ENCODE assay signal across 7 cellular contexts in genomic region chr3:170690133-170690981, GRCh38.
A peak's percentile ranks its signal among the peaks of the same experiment; 100 is the strongest.
DNase-seq lines count a peak whose midpoint lies in the region; ATAC-seq and TF ChIP-seq lines count a peak whose summit lies in the region.

No MANE protein-coding gene starts in this region.

- ATAC-seq in HG03025 (IDR thresholded peaks at IDR 0.05; ENCODE audit: low FRiP score, unreplicated experiment) (peak; percentile 64), esophagus mucosa (no peak)

- no peak for DNase-seq in GM12864 (ENCODE audit: low read depth)
- DNase-seq in NCI-H82 treated with DMSO at 0.1 percent for 48 hours (lab: John Stamatoyannopoulos, UW; ENCODE audit: unreplicated experiment) = peak; percentile 15
- peak; percentile 34 for DNase-seq in activated T-cell treated with anti-CD3 and anti-CD28 coated beads, Interleukin-2, amount 50 U/mL, for 1 hour
- DNase-seq in glutamatergic neuron = peak; percentile 89
- DNase-seq in renal cortical epithelial cell (ENCODE audit: low read depth) = peak; percentile 15

- peaks cover 4% of the 10 kb centered on the region for H3K9me3 Mint-ChIP-seq in glutamatergic neuron (ENCODE audit: unreplicated experiment)

- peak; percentile 86 for TF ChIP-seq CTCF in GM12864 (IDR thresholded peaks at IDR 0.05; ENCODE audit: low read depth, low read length, missing control alignments)
- TF ChIP-seq CTCF in glutamatergic neuron (IDR thresholded peaks at IDR 0.05; ENCODE audit: partially characterized antibody, unreplicated experiment) = peak; percentile 86

- H3K27me3 Mint-ChIP-seq in glutamatergic neuron (ENCODE audit: unreplicated experiment) = no peaks in the 10 kb centered on the region

- no peaks in the 10 kb centered on the region for H3K4me1 Mint-ChIP-seq in glutamatergic neuron (ENCODE audit: low read depth, unreplicated experiment)

- peaks cover 8% of the 10 kb centered on the region for H3K36me3 Mint-ChIP-seq in glutamatergic neuron (ENCODE audit: unreplicated experiment)

- H3K4me3 Mint-ChIP-seq in glutamatergic neuron (ENCODE audit: unreplicated experiment) = no peak overlapping the region

- H3K4me3 ChIP-seq in GM12864 (ENCODE audit: low read depth, low read length) = no peak overlapping the region

- H3K27ac Mint-ChIP-seq in glutamatergic neuron (ENCODE audit: unreplicated experiment) = no peak overlapping the region
